10 cellular contexts compared by ENCODE assay signal in the genomic region with DNA sequence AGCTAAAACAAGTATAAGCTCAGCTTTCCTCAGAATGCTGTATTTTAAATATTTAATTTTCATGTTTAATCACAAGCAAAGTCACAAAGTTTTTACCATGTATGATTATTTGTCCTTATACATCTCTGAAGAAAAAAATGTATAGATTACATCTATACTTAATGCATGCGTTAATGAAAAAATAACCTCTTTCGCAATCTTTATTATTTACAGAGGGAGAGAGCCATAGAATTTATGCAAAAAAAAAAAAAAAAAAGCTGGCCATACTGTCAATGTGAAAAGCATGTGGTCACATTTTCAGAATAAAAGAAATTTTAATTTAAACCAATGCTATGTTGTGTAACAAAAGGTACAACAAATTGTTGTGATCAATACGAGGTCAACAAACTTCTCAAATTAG.
"Had no signal": no experiment of that assay in that cellular context is flagged by ENCODE, and none has a peak within 500 bp of the region (broad histone marks: within the 10 kb centered on the region; RNA-seq: fewer than 3 reads in every experiment).

No MANE protein-coding gene starts in this region.

- H3K9me3 Mint-ChIP-seq: IgD-negative memory B cell had no signal

- H3K27me3 Mint-ChIP-seq: IgD-negative memory B cell had no signal

- H3K4me2 ChIP-seq: KMS-11 had no signal

- FAIRE-seq: HepG2, HTR-8/SVneo, K562 had no signal

- H3K4me1 Mint-ChIP-seq: IgD-negative memory B cell had no signal

- H3K27ac ChIP-seq: HL-60, KMS-11 had no signal

- DNase-seq: Karpas-422, Kasumi-1, KBM-7, KG1 had no signal

- H3K27ac Mint-ChIP-seq: IgD-negative memory B cell had no signal

- H3K9ac ChIP-seq: KMS-11 had no signal

- H3K4me3 Mint-ChIP-seq: IgD-negative memory B cell had no signal

- ATAC-seq: HepG2, K562 had no signal

- H3K4me3 ChIP-seq: K562 had no signal
